23 cellular contexts compared by ENCODE assay signal in the genomic region with DNA sequence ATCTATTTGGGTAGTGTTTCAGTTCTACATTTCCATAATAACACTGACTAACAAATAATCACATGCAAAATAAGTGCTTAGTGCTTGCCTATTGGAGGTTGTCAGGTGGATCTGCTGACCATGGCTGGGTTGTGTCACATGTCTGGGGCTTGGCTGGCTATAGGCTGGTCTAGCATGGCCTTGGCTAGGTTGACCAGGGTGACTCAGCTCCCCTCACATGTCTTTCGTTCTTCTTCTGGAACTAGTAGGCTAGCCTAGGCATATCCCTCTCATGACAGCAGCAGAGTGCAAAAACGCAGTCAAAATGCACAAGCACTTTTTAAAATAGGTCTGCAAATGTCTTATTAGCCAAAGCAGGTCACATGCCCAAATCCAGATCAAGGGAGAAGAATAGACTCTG.
DNase-seq lines count a peak whose midpoint lies in the region; ATAC-seq and TF ChIP-seq lines count a peak whose summit lies in the region.
"Had no signal": no experiment of that assay in that cellular context is flagged by ENCODE, and none has a peak within 500 bp of the region (broad histone marks: within the 10 kb centered on the region; RNA-seq: fewer than 3 reads in every experiment).

No MANE protein-coding gene starts in this region.

- in situ Hi-C loops in GM23248 (cut with MboI) (no loop called here), mammary epithelial cell (cut with MboI; ENCODE audit: low sequenced_read_pairs in 2 of 2) (no loop called here)

- H2BK12ac ChIP-seq in H9 (ENCODE audit: insufficient read length, low read depth, low read length) = no peak overlapping the region

- H3K4me2 ChIP-seq in GM23248 (ENCODE audit: unreplicated experiment) = no peak overlapping the region
- no peak overlapping the region for H3K4me2 ChIP-seq in mammary epithelial cell (ENCODE audit: insufficient read depth, low read depth, low read length)
- no peak overlapping the region for H3K4me2 ChIP-seq in H9 (ENCODE audit: insufficient read depth, insufficient read length, low read length)

- H3K27me3 Mint-ChIP-seq in CD4-positive, alpha-beta T cell = no peaks in the 10 kb centered on the region
- H3K27me3 Mint-ChIP-seq in H9 (ENCODE audit: low read depth) = no peaks in the 10 kb centered on the region
- H3K27me3 Mint-ChIP-seq: activated T-helper 17 cell treated with anti-CD3 and anti-CD28 coated beads, Interleukin-2, amount 50 U/mL, for 72 hours; stimulated activated naive CD8-positive, alpha-beta T cell treated with anti-CD3 and anti-CD28 coated beads, Interleukin-15, Interleukin-2, amounts not matched to agents 100 ng/mL and 50 ng/mL, for 24 hours had no signal

- H3K56ac ChIP-seq in H9 (ENCODE audit: insufficient read length, low read depth, low read length) = no peak overlapping the region

- H2BK5ac ChIP-seq in H9 (ENCODE audit: insufficient read length, low read length) = no peak overlapping the region

- H3K79me2 ChIP-seq in GM23248 (ENCODE audit: insufficient read depth) = no peaks in the 10 kb centered on the region
- H3K79me2 ChIP-seq in mammary epithelial cell (ENCODE audit: insufficient read depth, low read length) = no peaks in the 10 kb centered on the region
- H3K79me2 ChIP-seq in H9 (ENCODE audit: insufficient read depth, low read length) = no peaks in the 10 kb centered on the region

- H3K23me2 ChIP-seq in H9 (ENCODE audit: insufficient read length, low read depth, low read length, poor library complexity, severe bottlenecking) = no peaks in the 10 kb centered on the region

- no peaks in the 10 kb centered on the region for H3K79me1 ChIP-seq in H9 (ENCODE audit: insufficient read depth, low read depth, low read length, poor library complexity, severe bottlenecking)

- H3K4ac ChIP-seq in H9 (ENCODE audit: low read depth, low read length) = no peak overlapping the region

- H3K36me3 Mint-ChIP-seq in CD4-positive, alpha-beta T cell (ENCODE audit: low read depth) = peaks cover 8% of the 10 kb centered on the region
- H3K36me3 Mint-ChIP-seq in H9 (ENCODE audit: insufficient read depth in 1 of 3, low read depth in 3 of 3) = no peaks in the 10 kb centered on the region

- no peak for DNase-seq in CD4-positive, alpha-beta T cell
- DNase-seq in GM23248 = peak; percentile 19
- peak; percentile 72 for DNase-seq in mammary epithelial cell
- peak; percentile 40 for DNase-seq in medulla oblongata (ENCODE audit: extremely low spot score)
- DNase-seq in A172 (ENCODE audit: low spot score) = no peak
- no peak for DNase-seq in H9
- DNase-seq: body of pancreas; colonic mucosa; endodermal cell; hippocampal formation; NCI-H187 treated with DMSO at 0.1 percent for 48 hours; NCI-H345; nucleus accumbens; PC-3; stimulated activated CD4-positive, alpha-beta T cell treated with anti-CD3 and anti-CD28 coated beads, Interleukin-4, amount 100 ng/mL, for 24 hours; T-helper 9 cell had no signal

- ATAC-seq in CD4-positive, alpha-beta T cell (ENCODE audit: poor library complexity) = no peak
- no peak for ATAC-seq in HG02798 (IDR thresholded peaks at IDR 0.05; ENCODE audit: poor library complexity, unreplicated experiment)
- ATAC-seq: activated CD4-positive, CD25-positive, alpha-beta regulatory T cell treated with anti-CD3 and anti-CD28 coated beads, Interleukin-2, amount 50 U/mL, for 24 hours; activated T-helper 17 cell treated with anti-CD3 and anti-CD28 coated beads, Interleukin-2, amount 50 U/mL, for 72 hours; body of pancreas; K562; PC-3 had no signal

- no peak overlapping the region for H2AK5ac ChIP-seq in H9 (ENCODE audit: insufficient read length, low read length)

- no peak overlapping the region for H4K91ac ChIP-seq in H9 (ENCODE audit: insufficient read length, low read depth, low read length)

- no peak overlapping the region for H3K18ac ChIP-seq in H9 (ENCODE audit: insufficient read length, low read depth, low read length)

- H2BK20ac ChIP-seq in H9 (ENCODE audit: low read depth, low read length, poor library complexity, severe bottlenecking) = no peak overlapping the region

- peak overlapping the region; percentile 68 for H3K27ac Mint-ChIP-seq in CD4-positive, alpha-beta T cell
- H3K27ac Mint-ChIP-seq in H9 = no peak overlapping the region
- H3K27ac Mint-ChIP-seq: activated T-helper 17 cell treated with anti-CD3 and anti-CD28 coated beads, Interleukin-2, amount 50 U/mL, for 72 hours; endodermal cell; stimulated activated naive CD8-positive, alpha-beta T cell treated with anti-CD3 and anti-CD28 coated beads, Interleukin-15, Interleukin-2, amounts not matched to agents 100 ng/mL and 50 ng/mL, for 24 hours had no signal

- no peaks in the 10 kb centered on the region for H3K27me3 ChIP-seq in CD4-positive, alpha-beta T cell (ENCODE audit: control insufficient read depth, insufficient read depth, low read length)
- no peaks in the 10 kb centered on the region; the same call in 1 of the 2 replicates for H3K27me3 ChIP-seq in GM23248 (replicated peaks; ENCODE audit: insufficient read depth)
- H3K27me3 ChIP-seq in mammary epithelial cell (ENCODE audit: insufficient read depth, low read length) = no peaks in the 10 kb centered on the region
- H3K27me3 ChIP-seq in H9 (ENCODE audit: insufficient read depth, low read length) = no peaks in the 10 kb centered on the region
- H3K27me3 ChIP-seq: body of pancreas, colonic mucosa, tibial nerve had no signal

- H2BK15ac ChIP-seq in H9 (ENCODE audit: low read depth, low read length) = no peak overlapping the region

- no peak overlapping the region for H4K5ac ChIP-seq in H9 (ENCODE audit: insufficient read length, low read depth, low read length)

- H3K14ac ChIP-seq in H9 (ENCODE audit: insufficient read depth, low read length) = no peak overlapping the region

- H3K9ac ChIP-seq in GM23248 (no peak overlapping the region), mammary epithelial cell (ENCODE audit: insufficient read depth, low read length) (no peak overlapping the region), H9 (ENCODE audit: extremely low read depth, insufficient read length, low read length) (no peak overlapping the region)

- dilution Hi-C loops in mammary epithelial cell (cut with HindIII; ENCODE audit: low sequenced_read_pairs) = no loop called here

- intact Hi-C loops in CD4-positive, alpha-beta T cell (cut with DNase I, micrococcal nuclease) = no loop called here
- intact Hi-C loops in mammary epithelial cell (cut with micrococcal nuclease) = no loop called here

- peaks cover 45% of the 10 kb centered on the region for H3K4me1 Mint-ChIP-seq in CD4-positive, alpha-beta T cell (ENCODE audit: low read depth)
- H3K4me1 Mint-ChIP-seq in H9 = peaks cover 2 to 3% of the 10 kb centered on the region in 2 experiments; a peak in 2 of 4 replicates

- POLR2A ChIA-PET in CD4-positive, alpha-beta T cell (lab: Charles Lee) = interaction anchor here (1.2 kb wide), 1 partner anchor 19 kb away, joined by 3 read pairs; no protein-coding TSS in a partner anchor

- H4K20me1 ChIP-seq in GM23248 (ENCODE audit: insufficient read depth) (no peaks in the 10 kb centered on the region), mammary epithelial cell (ENCODE audit: insufficient read depth, low read length) (no peaks in the 10 kb centered on the region), H9 (ENCODE audit: control insufficient read depth, insufficient read depth, insufficient read length) (no peaks in the 10 kb centered on the region)

- WGBS in GM23248 (ENCODE audit: low coverage in 1 of 2, low lambda C conversion rate in 2 of 2, missing lambda C conversion rate in 2 of 2), 2 experiments = 23 to 33% methylated on average over 2 of the region's 2 CpGs
- WGBS in mammary epithelial cell (ENCODE audit: low coverage, missing lambda C conversion rate) = 30% methylated on average over 2 of the region's 2 CpGs
- no CpG with 5 or more reads among the region's 2 CpGs for WGBS in H9 (ENCODE audit: extremely low coverage, insufficient read length, low lambda C conversion rate)

- H3K4me3 Mint-ChIP-seq in CD4-positive, alpha-beta T cell = no peak overlapping the region
- H3K4me3 Mint-ChIP-seq in H9 = no peak overlapping the region
- H3K4me3 Mint-ChIP-seq: activated T-helper 17 cell treated with anti-CD3 and anti-CD28 coated beads, Interleukin-2, amount 50 U/mL, for 72 hours; endodermal cell; stimulated activated naive CD8-positive, alpha-beta T cell treated with anti-CD3 and anti-CD28 coated beads, Interleukin-15, Interleukin-2, amounts not matched to agents 100 ng/mL and 50 ng/mL, for 24 hours had no signal

- H3K9me2 ChIP-seq in GM23248 (ENCODE audit: insufficient read depth) = no peaks in the 10 kb centered on the region

- no peak overlapping the region for H3K23ac ChIP-seq in H9 (ENCODE audit: insufficient read length, low read depth, low read length)

- H3K36me3 ChIP-seq in GM23248 (ENCODE audit: low read depth) (no peaks in the 10 kb centered on the region), mammary epithelial cell (ENCODE audit: insufficient read depth, low read length) (no peaks in the 10 kb centered on the region)
- H3K36me3 ChIP-seq: colonic mucosa, tibial nerve had no signal

- H3F3A ChIP-seq in GM23248 (ENCODE audit: insufficient read depth) = no peaks in the 10 kb centered on the region

- TF ChIP-seq CTCF in CD4-positive, alpha-beta T cell (IDR thresholded peaks at IDR 0.05) = no peak
- TF ChIP-seq CTCF in mammary epithelial cell (conservative IDR thresholded peaks at IDR 0.05 in 1 of 2, IDR thresholded peaks at IDR 0.05 in 1 of 2; ENCODE audit: extremely low read depth in 1 of 2, insufficient read depth in 1 of 2, low read depth in 1 of 2, low read length in 2 of 2) (no peak), H9 (conservative IDR thresholded peaks at IDR 0.05) (no peak)

- H3T11ph ChIP-seq in H9 (ENCODE audit: low read length) = no peak overlapping the region

- H2BK120ac ChIP-seq in H9 (ENCODE audit: low read depth, low read length, poor library complexity, severe bottlenecking) = no peak overlapping the region

- H3K4me3 ChIP-seq in GM23248 (no peak overlapping the region), mammary epithelial cell (replicated peaks in 1 of 3; ENCODE audit: insufficient read depth in 1 of 3, low read depth in 2 of 3, low read length in 3 of 3) (no peak overlapping the region)
- H3K4me3 ChIP-seq: body of pancreas, colonic mucosa, K562, lung, tibial nerve had no signal

- H4K8ac ChIP-seq in H9 (replicated peaks; ENCODE audit: insufficient read length, low read depth, low read length) = no peak overlapping the region

- H3K9me3 Mint-ChIP-seq in CD4-positive, alpha-beta T cell = no peaks in the 10 kb centered on the region
- no peaks in the 10 kb centered on the region for H3K9me3 Mint-ChIP-seq in H9
- H3K9me3 Mint-ChIP-seq: activated T-helper 17 cell treated with anti-CD3 and anti-CD28 coated beads, Interleukin-2, amount 50 U/mL, for 72 hours; endodermal cell; stimulated activated naive CD8-positive, alpha-beta T cell treated with anti-CD3 and anti-CD28 coated beads, Interleukin-15, Interleukin-2, amounts not matched to agents 100 ng/mL and 50 ng/mL, for 24 hours had no signal

- H2AFZ ChIP-seq in GM23248 (no peak overlapping the region), mammary epithelial cell (ENCODE audit: low read depth, low read length) (peak overlapping the region; percentile 71), H9 (ENCODE audit: low read length) (no peak overlapping the region)

- no TSS peak for BruUV-seq in mammary epithelial cell (replicated peaks; lab: Mats Ljungman, UMichigan)

- H3K4me1 ChIP-seq in GM23248 (ENCODE audit: insufficient read depth) (no peaks in the 10 kb centered on the region), mammary epithelial cell (ENCODE audit: insufficient read depth, low read length) (peaks cover 7% of the 10 kb centered on the region), H9 (ENCODE audit: insufficient read depth, low read length) (no peaks in the 10 kb centered on the region)
- H3K4me1 ChIP-seq: body of pancreas, colonic mucosa, tibial nerve had no signal

- CTCF ChIA-PET in CD4-positive, alpha-beta T cell (lab: Charles Lee) = no interaction called here
- CTCF ChIA-PET in mammary epithelial cell (lab: Charles Lee; ENCODE audit: low non-redundant PET) = no interaction called here

- no peaks in the 10 kb centered on the region for H3K9me3 ChIP-seq in CD4-positive, alpha-beta T cell (ENCODE audit: control insufficient read depth, low read length)
- H3K9me3 ChIP-seq in GM23248 (ENCODE audit: low read depth) (no peaks in the 10 kb centered on the region), mammary epithelial cell (replicated peaks; ENCODE audit: insufficient read depth, low read length) (no peaks in the 10 kb centered on the region), H9 (ENCODE audit: control insufficient read depth, low read depth, low read length) (no peaks in the 10 kb centered on the region)
- H3K9me3 ChIP-seq: body of pancreas, colonic mucosa, tibial nerve had no signal

- no peak overlapping the region for H3K27ac ChIP-seq in CD4-positive, alpha-beta T cell (ENCODE audit: low read depth, low read length)
- H3K27ac ChIP-seq in GM23248 (no peak overlapping the region), mammary epithelial cell (ENCODE audit: insufficient read depth, low read depth, low read length) (peak overlapping the region; percentile 8), H9 (ENCODE audit: insufficient read length, low read depth, low read length) (no peak overlapping the region)
- H3K27ac ChIP-seq: body of pancreas, colonic mucosa, tibial nerve had no signal

Comparison
In these comparisons a context has a peak if more than half of its experiments do, and no peak if none do; other contexts are left out.
1. DNase-seq: peak in GM23248 (single experiment), mammary epithelial cell (single experiment) and medulla oblongata (single experiment); none in CD4-positive, alpha-beta T cell (0 of 10), A172 (single experiment) and H9 (single experiment).